Comparison of ENCODE assay signal across 1 cellular context in genomic region chr2:31828891-31829290, GRCh38.
A peak's percentile ranks its signal among the peaks of the same experiment; 100 is the strongest.
TF ChIP-seq lines count a peak whose summit lies in the region.

No MANE protein-coding gene starts in this region.

TF ChIP-seq in K562, 482 proteins besides CTCF, POLR2A, EP300 and RAD21 (continued from another document):
- TF ChIP-seq ZNF609 (CRISPR knock-in tag; IDR thresholded peaks at IDR 0.05; ENCODE audit: borderline replicate concordance) (no peak), MNT (conservative IDR thresholded peaks at IDR 0.05) (no peak), SIRT6 (IDR thresholded peaks at IDR 0.05; ENCODE audit: low read depth, low read length) (no peak), IRF9 (tag; IDR thresholded peaks at IDR 0.05) (no peak), PTBP1 (IDR thresholded peaks at IDR 0.05; ENCODE audit: low read depth, low read length) (no peak), U2AF1 (optimal IDR thresholded peaks at IDR 0.05; ENCODE audit: low read depth, low read length) (no peak), MAFK (IDR thresholded peaks at IDR 0.05; ENCODE audit: low read length) (peak; percentile 54; the same call in 1 of the 2 replicates), MLLT1 (IDR thresholded peaks at IDR 0.05) (no peak), MAFG (tag; conservative IDR thresholded peaks at IDR 0.05) (peak; percentile 73), C11orf30 (IDR thresholded peaks at IDR 0.05; ENCODE audit: low read depth) (peak; percentile 72), MCM5 (IDR thresholded peaks at IDR 0.05; ENCODE audit: low read depth) (no peak), ZC3H11A (IDR thresholded peaks at IDR 0.05; ENCODE audit: low read depth, low read length) (no peak), THRB (CRISPR knock-in tag; conservative IDR thresholded peaks at IDR 0.05) (no peak), ZNF395 (CRISPR knock-in tag; IDR thresholded peaks at IDR 0.05) (no peak), MAFF (IDR thresholded peaks at IDR 0.05; ENCODE audit: low read length) (peak; percentile 60; the same call in 1 of the 2 replicates), EWSR1 (IDR thresholded peaks at IDR 0.05; ENCODE audit: borderline replicate concordance, low read depth, partially characterized antibody) (no peak), NFE2 (IDR thresholded peaks at IDR 0.05; ENCODE audit: low read depth) (peak; percentile 50), RBM25 (IDR thresholded peaks at IDR 0.05; ENCODE audit: low read depth, low read length, severe bottlenecking) (no peak), TFAP4 (CRISPR knock-in tag; IDR thresholded peaks at IDR 0.05; ENCODE audit: borderline replicate concordance) (no peak)
